Comparison of ENCODE assay signal across 8 cellular contexts in genomic region chr15:70853270-70853854, GRCh38. TPM values are rescaled to one million over a fixed set of nuclear protein-coding genes. Genes with fewer than 3 reads are reported as not detected.
DNase-seq lines count a peak whose midpoint lies in the region; ATAC-seq, FAIRE-seq and TF ChIP-seq lines count a peak whose summit lies in the region.

No MANE protein-coding gene starts in this region.

- H3K4me1 Mint-ChIP-seq in activated CD4-positive, alpha-beta T cell treated with anti-CD3 and anti-CD28 coated beads for 36 hours, result peaks cover 3% of the 10 kb centered on the region

- peak; percentile 66 for FAIRE-seq in endothelial cell of umbilical vein (lab: Jason Lieb, UNC)

- no peak overlapping the region for H3K27ac Mint-ChIP-seq in activated CD4-positive, alpha-beta T cell treated with anti-CD3 and anti-CD28 coated beads for 36 hours

- H3K9me3 ChIP-seq in SJSA1 (replicated peaks) (no peaks in the 10 kb centered on the region), endothelial cell of umbilical vein (replicated peaks; ENCODE audit: control insufficient read depth, insufficient read depth, low read length) (no peaks in the 10 kb centered on the region), mucosa of rectum (ENCODE audit: control insufficient read depth in 2 of 2, low read length in 2 of 2) (no peaks in the 10 kb centered on the region), vagina (no peaks in the 10 kb centered on the region)

- TF ChIP-seq CTCF in endothelial cell of umbilical vein (IDR thresholded peaks at IDR 0.05; ENCODE audit: extremely low read depth in 1 of 2, insufficient read depth in 1 of 2, low read depth in 1 of 2, low read length in 2 of 2), result no peak
- TF ChIP-seq CTCF in vagina (IDR thresholded peaks at IDR 0.05), result no peak

- peaks cover 43% of the 10 kb centered on the region for H3K27me3 Mint-ChIP-seq in activated CD4-positive, alpha-beta T cell treated with anti-CD3 and anti-CD28 coated beads for 36 hours

- TF ChIP-seq POLR2A in endothelial cell of umbilical vein (IDR thresholded peaks at IDR 0.05; ENCODE audit: low read depth, low read length), result no peak
- TF ChIP-seq POLR2A in vagina (IDR thresholded peaks at IDR 0.05), result no peak

- DNase-seq in activated CD4-positive, alpha-beta T cell treated with anti-CD3 and anti-CD28 coated beads for 36 hours, result peak; percentile 49
- no peak for DNase-seq in activated CD4-positive, alpha-beta T cell treated with anti-CD3 and anti-CD28 coated beads, Interleukin-2, amount 50 U/mL, for 4 hours
- DNase-seq in SJSA1 (ENCODE audit: low read depth in 1 of 2, low spot score in 2 of 2) (peak; percentile 63), endothelial cell of umbilical vein (ENCODE audit: low read depth, low spot score) (peak; percentile 60), vagina (ENCODE audit: extremely low spot score in 2 of 2) (no peak)
- no peak for DNase-seq in effector CD8-positive, alpha-beta T cell (lab: John Stamatoyannopoulos, UW)

- peaks cover 4% of the 10 kb centered on the region for H3K79me2 ChIP-seq in endothelial cell of umbilical vein (ENCODE audit: control insufficient read depth, insufficient read depth, low read length)

- no peaks in the 10 kb centered on the region for H3K9me3 Mint-ChIP-seq in activated CD4-positive, alpha-beta T cell treated with anti-CD3 and anti-CD28 coated beads for 36 hours (ENCODE audit: low read depth)

- no peaks in the 10 kb centered on the region for H3K36me3 Mint-ChIP-seq in activated CD4-positive, alpha-beta T cell treated with anti-CD3 and anti-CD28 coated beads for 36 hours (ENCODE audit: low read depth)

- peak overlapping the region; percentile 45 for H3K4me3 Mint-ChIP-seq in activated CD4-positive, alpha-beta T cell treated with anti-CD3 and anti-CD28 coated beads for 36 hours

- H3K27ac ChIP-seq in SJSA1 (peak overlapping the region; percentile 84), endothelial cell of umbilical vein (ENCODE audit: insufficient read depth, low read depth, low read length) (peak overlapping the region; percentile 60), mucosa of rectum (ENCODE audit: low read depth in 2 of 2, low read length in 2 of 2) (peak overlapping the region; percentile 40 to 61), vagina (peak overlapping the region; percentile 92)

- CTCF ChIA-PET in activated CD4-positive, alpha-beta T cell treated with anti-CD3 and anti-CD28 coated beads for 36 hours (lab: Charles Lee), result interaction anchor here (0.8 kb wide), 1 partner anchor 56 kb away, joined by 3 read pairs; no protein-coding TSS in a partner anchor
- CTCF ChIA-PET in endothelial cell of umbilical vein (lab: Charles Lee), result interaction anchor here (0.7 to 3.7 kb wide), 7 partner anchors 16 to 53 kb away, joined by 3 to 31 read pairs (median 4); no protein-coding TSS in a partner anchor

- peak overlapping the region; percentile 88 for H2AFZ ChIP-seq in endothelial cell of umbilical vein (ENCODE audit: low read depth, low read length)

- H3K9ac ChIP-seq in endothelial cell of umbilical vein (replicated peaks; ENCODE audit: extremely low read depth, insufficient read depth, low read length) (peak overlapping the region; percentile 91), mucosa of rectum (ENCODE audit: low read depth in 1 of 2, low read length in 2 of 2) (peak overlapping the region in 1 of 2 donors; percentile 64)

- H3K36me3 ChIP-seq in SJSA1 (peaks cover 41% of the 10 kb centered on the region), endothelial cell of umbilical vein (ENCODE audit: control insufficient read depth in 2 of 2, extremely low read depth in 1 of 2, insufficient read depth in 2 of 2, low read length in 2 of 2) (peaks cover 2 to 5% of the 10 kb centered on the region in 2 experiments), mucosa of rectum (ENCODE audit: control insufficient read depth in 2 of 2, insufficient read depth in 2 of 2, low read length in 2 of 2) (no peaks in the 10 kb centered on the region), vagina (peaks cover 0 to 5% of the 10 kb centered on the region in 2 donors)

- intact Hi-C loops in activated CD4-positive, alpha-beta T cell treated with anti-CD3 and anti-CD28 coated beads for 36 hours (cut with DNase I, micrococcal nuclease), result no loop called here
- intact Hi-C loops in endothelial cell of umbilical vein (cut with micrococcal nuclease) (loop anchor here (2.0 kb wide), 1 partner anchor 29 kb away; no protein-coding TSS in a partner anchor), vagina (cut with DNase I) (no loop called here)

- ATAC-seq in activated CD4-positive, alpha-beta T cell treated with anti-CD3 and anti-CD28 coated beads for 36 hours, result peak; percentile 63
- no peak for ATAC-seq in HG03139 (IDR thresholded peaks at IDR 0.05; ENCODE audit: unreplicated experiment)

- H3K27me3 ChIP-seq in SJSA1 (replicated peaks), result no peaks in the 10 kb centered on the region
- H3K27me3 ChIP-seq in endothelial cell of umbilical vein (ENCODE audit: control insufficient read depth in 2 of 2, insufficient read depth in 2 of 2, low read length in 2 of 2), result no peaks in the 10 kb centered on the region
- peaks cover 23 to 28% of the 10 kb centered on the region in 2 donors for H3K27me3 ChIP-seq in mucosa of rectum (ENCODE audit: control insufficient read depth in 2 of 2, insufficient read depth in 2 of 2, low read length in 2 of 2)
- no peaks in the 10 kb centered on the region for H3K27me3 ChIP-seq in vagina

- POLR2A ChIA-PET in activated CD4-positive, alpha-beta T cell treated with anti-CD3 and anti-CD28 coated beads for 36 hours (lab: Charles Lee), result no interaction called here
- POLR2A ChIA-PET in endothelial cell of umbilical vein (lab: Charles Lee), result interaction anchor here (0.9 kb wide), 1 partner anchor 40 kb away, joined by 3 read pairs; the partner anchor contains the start of gene LRRC49

- no peaks in the 10 kb centered on the region for H3K9me1 ChIP-seq in endothelial cell of umbilical vein (replicated peaks; ENCODE audit: control insufficient read depth, extremely low read depth, insufficient read depth, low read length)

- no peaks in the 10 kb centered on the region for H4K20me1 ChIP-seq in endothelial cell of umbilical vein (replicated peaks; ENCODE audit: control insufficient read depth, extremely low read depth, insufficient read depth, low read length)

- H3K4me2 ChIP-seq in endothelial cell of umbilical vein (ENCODE audit: insufficient read depth, low read length), result peak overlapping the region; percentile 92

- BruUV-seq in endothelial cell of umbilical vein (replicated peaks; lab: Mats Ljungman, UMichigan), result no TSS peak

- H3K4me1 ChIP-seq in SJSA1 (replicated peaks), result peaks cover 62% of the 10 kb centered on the region
- H3K4me1 ChIP-seq in endothelial cell of umbilical vein (ENCODE audit: control insufficient read depth, extremely low read depth, insufficient read depth, low read length), result peaks cover 26% of the 10 kb centered on the region
- peaks cover 0 to 2% of the 10 kb centered on the region in 2 donors for H3K4me1 ChIP-seq in mucosa of rectum (ENCODE audit: control insufficient read depth in 2 of 2, insufficient read depth in 2 of 2, low read length in 2 of 2)
- H3K4me1 ChIP-seq in vagina, result peaks cover 29% of the 10 kb centered on the region

- peak overlapping the region; percentile 99 for H3K4me3 ChIP-seq in SJSA1
- peak overlapping the region; percentile 61 to 76 (median 66) for H3K4me3 ChIP-seq in endothelial cell of umbilical vein (replicated peaks in 1 of 3; ENCODE audit: insufficient read depth in 1 of 3, low read depth in 1 of 3, low read length in 3 of 3)
- H3K4me3 ChIP-seq in mucosa of rectum (ENCODE audit: low read length in 2 of 2), result peak overlapping the region; percentile 48 to 66
- H3K4me3 ChIP-seq in vagina, result peak overlapping the region; percentile 60 to 95

- dilution Hi-C loops in endothelial cell of umbilical vein (cut with MboI; ENCODE audit: extremely low pct_ligation_motif_present, low sequenced_read_pairs), result no loop called here

RNA-seq across cellular contexts. Expression of gene LARP6, which starts 0.6 kb away (rescaled TPM):
- total RNA-seq in activated CD4-positive, alpha-beta T cell treated with anti-CD3 and anti-CD28 coated beads for 36 hours, result under 1 TPM in 1 of 2 experiments, not detected in 1; 0.14 TPM
- 59.1 and 81.5 TPM in 2 replicates for total RNA-seq in SJSA1 (2014; rRNA removed; shearing (Covaris generic))
- total RNA-seq in endothelial cell of umbilical vein, result 16.9 and 25.2 TPM in 2 replicates
- polyA plus RNA-seq in endothelial cell of umbilical vein, result 56.1 and 56.2 TPM in 2 replicates
- polyA plus RNA-seq in endothelial cell of umbilical vein (2011; cell fraction: cytosol; rRNA removed), result 29.0 and 35.2 TPM in 2 replicates
- polyA plus RNA-seq in endothelial cell of umbilical vein (2011; cell fraction: nucleus; rRNA removed), result 24.3 and 26.0 TPM in 2 replicates
- polyA plus RNA-seq in endothelial cell of umbilical vein (2012), result 43.5 and 47.5 TPM in 2 replicates
- 47.4 and 56.0 TPM in 2 replicates for polyA minus RNA-seq in endothelial cell of umbilical vein
- polyA minus RNA-seq in endothelial cell of umbilical vein (2011; cell fraction: cytosol; rRNA and poly(A)+ RNA removed), result 9.9 TPM
- 21.9 and 32.1 TPM in 2 replicates for polyA minus RNA-seq in endothelial cell of umbilical vein (2011; cell fraction: nucleus; rRNA and poly(A)+ RNA removed)
- 50.6 TPM for total RNA-seq in vagina

RNA-seq across cellular contexts. Expression of gene THAP10, which starts 38.9 kb away (rescaled TPM):
- under 1 TPM; 0.12 to 0.27 TPM for total RNA-seq in activated CD4-positive, alpha-beta T cell treated with anti-CD3 and anti-CD28 coated beads for 36 hours
- 3.9 and 10.7 TPM in 2 replicates for total RNA-seq in SJSA1 (2014; rRNA removed; shearing (Covaris generic))
- 2.7 and 4.0 TPM in 2 replicates for total RNA-seq in endothelial cell of umbilical vein
- 1.7 TPM in 2 replicates for polyA plus RNA-seq in endothelial cell of umbilical vein
- polyA plus RNA-seq in endothelial cell of umbilical vein (2011; cell fraction: cytosol; rRNA removed), result 2.3 and 2.4 TPM in 2 replicates
- 1.5 and 1.9 TPM in 2 replicates for polyA plus RNA-seq in endothelial cell of umbilical vein (2011; cell fraction: nucleus; rRNA removed)
- 2.0 and 2.7 TPM in 2 replicates for polyA plus RNA-seq in endothelial cell of umbilical vein (2012)
- 0.74 and 0.78 TPM in 2 replicates for polyA minus RNA-seq in endothelial cell of umbilical vein
- 1.1 TPM for polyA minus RNA-seq in endothelial cell of umbilical vein (2011; cell fraction: cytosol; rRNA and poly(A)+ RNA removed)
- 1.3 and 1.9 TPM in 2 replicates for polyA minus RNA-seq in endothelial cell of umbilical vein (2011; cell fraction: nucleus; rRNA and poly(A)+ RNA removed)
- 2.7 TPM for total RNA-seq in vagina

RNA-seq across cellular contexts. Expression of gene LRRC49, which starts 39.3 kb away (rescaled TPM):
- under 1 TPM; 0.14 to 0.62 TPM for total RNA-seq in activated CD4-positive, alpha-beta T cell treated with anti-CD3 and anti-CD28 coated beads for 36 hours
- total RNA-seq in SJSA1 (2014; rRNA removed; shearing (Covaris generic)), result 5.1 and 12.1 TPM in 2 replicates
- total RNA-seq in endothelial cell of umbilical vein, result 6.6 and 7.4 TPM in 2 replicates
- 3.0 and 3.7 TPM in 2 replicates for polyA plus RNA-seq in endothelial cell of umbilical vein
- 3.8 and 3.9 TPM in 2 replicates for polyA plus RNA-seq in endothelial cell of umbilical vein (2011; cell fraction: cytosol; rRNA removed)
- polyA plus RNA-seq in endothelial cell of umbilical vein (2011; cell fraction: nucleus; rRNA removed), result 9.0 and 9.5 TPM in 2 replicates
- 4.2 and 5.4 TPM in 2 replicates for polyA plus RNA-seq in endothelial cell of umbilical vein (2012)
- polyA minus RNA-seq in endothelial cell of umbilical vein, result 10.7 and 16.1 TPM in 2 replicates
- polyA minus RNA-seq in endothelial cell of umbilical vein (2011; cell fraction: cytosol; rRNA and poly(A)+ RNA removed), result 3.0 TPM
- 54.5 and 62.8 TPM in 2 replicates for polyA minus RNA-seq in endothelial cell of umbilical vein (2011; cell fraction: nucleus; rRNA and poly(A)+ RNA removed)
- 8.8 TPM for total RNA-seq in vagina

Comparison
In these comparisons a context has a peak if more than half of its experiments do, and no peak if none do; other contexts are left out.
1. DNase-seq: peak in activated CD4-positive, alpha-beta T cell treated with anti-CD3 and anti-CD28 coated beads for 36 hours (single experiment), SJSA1 (2 of 2) and endothelial cell of umbilical vein (single experiment); none in activated CD4-positive, alpha-beta T cell treated with anti-CD3 and anti-CD28 coated beads, Interleukin-2, amount 50 U/mL, for 4 hours (0 of 2), vagina (0 of 2) and effector CD8-positive, alpha-beta T cell (single experiment).
2. RNA of gene LARP6, which starts 0.6 kb away (total RNA-seq): 59.1 to 81.5 TPM in SJSA1, 50.6 TPM in vagina (single experiment) and 16.9 to 25.2 TPM in endothelial cell of umbilical vein; 0.14 TPM in activated CD4-positive, alpha-beta T cell treated with anti-CD3 and anti-CD28 coated beads for 36 hours; every median in the first group is over 10 times any median in the second.
3. Peak in every context shown above with its lines, with median percentiles within 50 percentile points of each other: H3K27ac ChIP-seq and H3K4me3 ChIP-seq.